8 cellular contexts compared by ENCODE assay signal in the genomic region with DNA sequence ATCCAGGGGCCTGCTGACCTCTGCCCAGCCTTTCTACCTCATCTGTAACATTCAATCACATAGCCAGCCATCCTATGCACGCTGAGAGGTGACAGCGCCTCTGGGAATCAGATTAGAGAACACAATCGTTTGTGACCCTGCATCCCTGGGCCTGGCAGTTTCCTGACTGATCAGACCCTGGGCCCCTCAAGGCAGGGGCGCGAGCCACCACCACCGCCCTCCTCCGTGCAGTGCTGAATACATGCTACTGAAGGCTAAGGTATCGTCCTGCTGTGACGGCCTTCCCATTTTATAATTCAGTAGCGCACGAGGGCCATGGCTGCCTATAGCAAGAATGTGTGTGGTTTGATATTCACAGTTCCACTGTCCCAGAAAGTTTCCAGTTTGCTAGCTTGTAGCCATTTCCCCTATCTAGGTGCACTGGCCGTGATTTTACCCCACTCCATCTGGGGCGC. TPM values are rescaled to one million over a fixed set of nuclear protein-coding genes. Genes with fewer than 3 reads are reported as not detected.
DNase-seq lines count a peak whose midpoint lies in the region; ATAC-seq and TF ChIP-seq lines count a peak whose summit lies in the region.

No MANE protein-coding gene starts in this region.

- DNase-seq in NCI-H146 (lab: John Stamatoyannopoulos, UW) (peak; percentile 43), NCI-H146 treated with DMSO at 0.1 percent for 48 hours (lab: John Stamatoyannopoulos, UW; ENCODE audit: unreplicated experiment) (no peak), SJSA1 (ENCODE audit: low read depth in 1 of 2, low spot score in 2 of 2) (no peak), fibroblast of lung (ENCODE audit: low read depth in 2 of 2) (no peak), NCI-H345 (lab: John Stamatoyannopoulos, UW) (no peak), NCI-H2171 (lab: John Stamatoyannopoulos, UW) (no peak)

- H3K4me1 ChIP-seq in SJSA1 (replicated peaks) (peaks cover 34% of the 10 kb centered on the region), fibroblast of lung (ENCODE audit: control insufficient read depth, extremely low read depth, insufficient read depth, low read length) (no peaks in the 10 kb centered on the region), parathyroid adenoma (no peaks in the 10 kb centered on the region)

- H3K4me3 ChIP-seq in SJSA1 (peak overlapping the region; percentile 99), fibroblast of lung (replicated peaks in 1 of 4; ENCODE audit: control extremely low read depth in 1 of 4, insufficient read depth in 1 of 4, low read depth in 3 of 4, low read length in 4 of 4) (peak overlapping the region; percentile 11 to 79 (median 40)), parathyroid adenoma (ENCODE audit: low read depth, low read length) (peak overlapping the region; percentile 48)

- no peaks in the 10 kb centered on the region for H3K27me3 ChIP-seq in SJSA1 (replicated peaks)
- peaks cover 2% of the 10 kb centered on the region for H3K27me3 ChIP-seq in fibroblast of lung (ENCODE audit: control insufficient read depth, insufficient read depth, low read length)
- no peaks in the 10 kb centered on the region for H3K27me3 ChIP-seq in parathyroid adenoma (ENCODE audit: control insufficient read depth, insufficient read depth, low read length)

- no peak for ATAC-seq in HG02870 (IDR thresholded peaks at IDR 0.05; ENCODE audit: unreplicated experiment)

- H3K36me3 ChIP-seq in SJSA1 (peaks cover 20% of the 10 kb centered on the region), fibroblast of lung (ENCODE audit: control insufficient read depth, insufficient read depth, low read length) (no peaks in the 10 kb centered on the region), parathyroid adenoma (ENCODE audit: control insufficient read depth, insufficient read depth, low read length) (no peaks in the 10 kb centered on the region)

- H2AFZ ChIP-seq in fibroblast of lung (ENCODE audit: low read length) (no peak overlapping the region), parathyroid adenoma (peak overlapping the region; percentile 69)

- H3K79me2 ChIP-seq in fibroblast of lung (ENCODE audit: control insufficient read depth, insufficient read depth, low read length): peaks cover 2% of the 10 kb centered on the region
- H3K79me2 ChIP-seq in parathyroid adenoma: no peaks in the 10 kb centered on the region

- peak overlapping the region; percentile 72 for H3K4me2 ChIP-seq in fibroblast of lung (ENCODE audit: extremely low read depth, insufficient read depth, low read length)
- peak overlapping the region; percentile 83 for H3K4me2 ChIP-seq in parathyroid adenoma (ENCODE audit: low read length)

- H3K9ac ChIP-seq in fibroblast of lung (ENCODE audit: insufficient read depth, low read length) (no peak overlapping the region), parathyroid adenoma (no peak overlapping the region)

- TF ChIP-seq CTCF in fibroblast of lung (conservative IDR thresholded peaks at IDR 0.05 in 1 of 2, IDR thresholded peaks at IDR 0.05 in 1 of 2; ENCODE audit: low read depth in 1 of 2, low read length in 2 of 2) (no peak), parathyroid adenoma (IDR thresholded peaks at IDR 0.05) (no peak)

- H3K27ac ChIP-seq in SJSA1 (peak overlapping the region; percentile 42), fibroblast of lung (ENCODE audit: insufficient read depth, low read length) (no peak overlapping the region), parathyroid adenoma (no peak overlapping the region)

- H4K20me1 ChIP-seq in fibroblast of lung (ENCODE audit: control insufficient read depth, extremely low read depth, insufficient read depth, low read length): no peaks in the 10 kb centered on the region

- H3K9me3 ChIP-seq in SJSA1 (replicated peaks) (0 out of 2 replicates have a peak, but pooled peaks cover 3% of the 10 kb centered on the region), fibroblast of lung (ENCODE audit: control insufficient read depth, insufficient read depth, low read depth, low read length) (no peaks in the 10 kb centered on the region), parathyroid adenoma (ENCODE audit: control insufficient read depth, low read length) (no peaks in the 10 kb centered on the region)

RNA-seq across cellular contexts. Expression of a gene that starts 1.2 kb away (rescaled TPM):
- total RNA-seq in SJSA1 (2014; rRNA removed; shearing (Covaris generic)): 24.2 and 38.4 TPM in 2 replicates
- 19.5 and 21.6 TPM in 2 replicates for total RNA-seq in fibroblast of lung
- 5.5 and 9.4 TPM in 2 replicates for polyA plus RNA-seq in fibroblast of lung
- polyA plus RNA-seq in fibroblast of lung (2012): 3.7 and 8.1 TPM in 2 replicates
- 6.2 and 31.2 TPM in 2 replicates for polyA minus RNA-seq in fibroblast of lung (ENCODE audit: low replicate concordance)

Comparison
In these comparisons a context has a peak if more than half of its experiments do, and no peak if none do; other contexts are left out.
1. H3K4me3 ChIP-seq: peak in every context shown above with its lines; median percentile 99 in SJSA1; 48 in parathyroid adenoma; 40 in fibroblast of lung.